8 cellular contexts compared by ENCODE assay signal in the genomic region with DNA sequence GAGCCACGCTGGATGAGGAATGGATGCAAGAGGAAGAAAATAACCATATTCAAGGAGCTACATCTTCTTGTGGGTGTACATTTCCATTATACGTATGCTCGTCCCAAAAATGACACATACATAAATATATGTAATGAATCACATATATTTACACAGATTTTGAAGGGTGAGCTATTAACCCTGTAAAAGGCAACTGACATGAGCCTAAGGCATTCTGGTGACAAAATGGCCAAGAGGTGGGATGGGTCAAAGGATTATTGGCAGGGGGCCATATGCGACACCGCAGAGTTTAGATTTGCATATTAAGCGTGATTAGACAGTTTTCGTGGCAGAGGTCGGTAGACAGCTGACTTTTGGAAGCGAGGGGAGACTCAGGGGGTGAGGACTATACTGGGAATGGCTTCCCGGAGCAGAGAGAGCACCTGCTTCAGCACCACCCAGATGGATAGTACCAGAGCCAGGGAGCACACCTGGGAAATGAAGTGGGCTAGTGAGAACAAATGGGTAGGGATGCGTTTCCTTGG. TPM values are rescaled to one million over a fixed set of nuclear protein-coding genes. Genes with fewer than 3 reads are reported as not detected.
DNase-seq lines count a peak whose midpoint lies in the region; ATAC-seq and TF ChIP-seq lines count a peak whose summit lies in the region.

No MANE protein-coding gene starts in this region.

- ATAC-seq in GM19463 (IDR thresholded peaks at IDR 0.05; ENCODE audit: unreplicated experiment) = no peak
- ATAC-seq in GM19397 (IDR thresholded peaks at IDR 0.05; ENCODE audit: unreplicated experiment) = no peak
- ATAC-seq in GM18868 (IDR thresholded peaks at IDR 0.05; ENCODE audit: unreplicated experiment) = no peak

- H3K4me1 ChIP-seq in HUES6 (ENCODE audit: control insufficient read depth, insufficient read depth, low read length) (no peaks in the 10 kb centered on the region), SJSA1 (replicated peaks) (peaks cover 12% of the 10 kb centered on the region), esophagus squamous epithelium (peaks cover 8 to 31% (median 11%) of the 10 kb centered on the region in 3 donors), neutrophil (ENCODE audit: control insufficient read depth in 1 of 2, insufficient read depth in 1 of 2, low read depth in 1 of 2, low read length in 1 of 2) (peaks cover 15 to 20% of the 10 kb centered on the region in 2 experiments)

- POLR2A ChIA-PET in BJ (lab: Charles Lee) = interaction anchor here (0.5 to 1.3 kb wide), 3 partner anchors 10 to 84 kb away, joined by 3 to 4 read pairs (median 3); no protein-coding TSS in a partner anchor

- no peak for TF ChIP-seq POLR2A in esophagus squamous epithelium (IDR thresholded peaks at IDR 0.05)

- TF ChIP-seq CTCF in BJ (IDR thresholded peaks at IDR 0.05; ENCODE audit: insufficient read depth, low read depth, low read length) (no peak), esophagus squamous epithelium (IDR thresholded peaks at IDR 0.05) (no peak), neutrophil (IDR thresholded peaks at IDR 0.05) (no peak)

- H3K9me3 ChIP-seq in HUES6 (ENCODE audit: control insufficient read depth, insufficient read depth, low read depth, low read length) (no peaks in the 10 kb centered on the region), SJSA1 (replicated peaks) (no peaks in the 10 kb centered on the region), esophagus squamous epithelium (no peaks in the 10 kb centered on the region), neutrophil (no peaks in the 10 kb centered on the region)

- H3K27me3 ChIP-seq in BJ (ENCODE audit: control insufficient read depth, insufficient read depth, low read length) = no peaks in the 10 kb centered on the region
- peaks cover 82% of the 10 kb centered on the region for H3K27me3 ChIP-seq in HUES6 (ENCODE audit: control insufficient read depth, insufficient read depth, low read length)
- H3K27me3 ChIP-seq in SJSA1 (replicated peaks) = 0 out of 2 replicates have a peak, but pooled peaks cover 2% of the 10 kb centered on the region
- H3K27me3 ChIP-seq in esophagus squamous epithelium = peaks cover 0 to 50% (median 0%) of the 10 kb centered on the region in 4 donors
- peaks cover 55% of the 10 kb centered on the region for H3K27me3 ChIP-seq in neutrophil

- H3K36me3 ChIP-seq in BJ (ENCODE audit: control insufficient read depth, insufficient read depth, low read length) (0 out of 2 replicates have a peak, but pooled peaks cover 2% of the 10 kb centered on the region), HUES6 (ENCODE audit: control insufficient read depth, insufficient read depth, low read length) (no peaks in the 10 kb centered on the region), SJSA1 (0 out of 2 replicates have a peak, but pooled peaks cover 9% of the 10 kb centered on the region), esophagus squamous epithelium (no peaks in the 10 kb centered on the region), neutrophil (no peaks in the 10 kb centered on the region)

- DNase-seq in BJ (ENCODE audit: low read depth) = no peak
- peak in 1 of 2 experiments; percentile 27 for DNase-seq in SJSA1 (ENCODE audit: low read depth in 1 of 2, low spot score in 2 of 2)
- no peak for DNase-seq in esophagus squamous epithelium (lab: John Stamatoyannopoulos, UW)

- intact Hi-C loops in esophagus squamous epithelium (cut with DNase I) = no loop called here

- peak overlapping the region; percentile 93 for H3K4me3 ChIP-seq in BJ (ENCODE audit: low read depth, low read length)
- peak overlapping the region; percentile 81 for H3K4me3 ChIP-seq in HUES6 (ENCODE audit: low read depth, low read length)
- peak overlapping the region; percentile 63 for H3K4me3 ChIP-seq in SJSA1
- H3K4me3 ChIP-seq in esophagus squamous epithelium = peak overlapping the region; percentile 49 to 86 (median 66)
- peak overlapping the region; percentile 51 to 72 for H3K4me3 ChIP-seq in neutrophil (ENCODE audit: low read depth in 1 of 2, low read length in 1 of 2)

- H3K27ac ChIP-seq in HUES6 (ENCODE audit: low read depth, low read length) (no peak overlapping the region), SJSA1 (peak overlapping the region; percentile 73), esophagus squamous epithelium (peak overlapping the region; percentile 82 to 97 (median 92)), neutrophil (no peak overlapping the region)

- no peak overlapping the region for H3K9ac ChIP-seq in HUES6 (ENCODE audit: low read length)

- 7 to 15% methylated on average over 11 of the region's 11 CpGs for WGBS in esophagus squamous epithelium, 2 donors

- CTCF ChIA-PET in BJ (lab: Yijun Ruan, JAX) = interaction anchor here (0.9 to 1.6 kb wide), 9 partner anchors 11 to 275 kb away, joined by 3 to 7 read pairs (median 3); no protein-coding TSS in a partner anchor

RNA-seq across cellular contexts. Expression of gene CNRIP1, which starts 0.4 kb away (rescaled TPM):
- 63.4 and 81.9 TPM in 2 replicates for polyA plus RNA-seq in BJ (2011; rRNA removed)
- polyA minus RNA-seq in BJ (2011; rRNA and poly(A)+ RNA removed) = 28.2 and 33.3 TPM in 2 replicates
- total RNA-seq in SJSA1 (2014; rRNA removed; shearing (Covaris generic)) = 5.0 and 14.0 TPM in 2 replicates
- 10 to 100 TPM in 1 of 4 donors, 1 to 10 TPM in 2, under 1 TPM in 1; 0.61 to 21.4 (median 5.0) TPM for total RNA-seq in esophagus squamous epithelium

RNA-seq across cellular contexts. Expression of gene PLEK, which starts 44.9 kb away (rescaled TPM):
- 0.07 TPM in 1 of 2 replicates, not detected in the other for polyA plus RNA-seq in BJ (2011; rRNA removed)
- polyA minus RNA-seq in BJ (2011; rRNA and poly(A)+ RNA removed) = not detected in 2 replicates
- not detected in 2 replicates for total RNA-seq in SJSA1 (2014; rRNA removed; shearing (Covaris generic))
- total RNA-seq in esophagus squamous epithelium = 1 to 10 TPM in 3 of 4 donors, under 1 TPM in 1; 0.34 to 8.2 (median 3.4) TPM

Comparison
In these comparisons a context has a peak if more than half of its experiments do, and no peak if none do; other contexts are left out.
1. H3K27ac ChIP-seq: peak in SJSA1 (single experiment) and esophagus squamous epithelium (4 of 4); none in HUES6 (single experiment) and neutrophil (single experiment).
2. Peak in every context shown above with its lines, with median percentiles within 50 percentile points of each other: H3K4me3 ChIP-seq.